Comparison of ENCODE assay signal across 18 cellular contexts in the genomic region with DNA sequence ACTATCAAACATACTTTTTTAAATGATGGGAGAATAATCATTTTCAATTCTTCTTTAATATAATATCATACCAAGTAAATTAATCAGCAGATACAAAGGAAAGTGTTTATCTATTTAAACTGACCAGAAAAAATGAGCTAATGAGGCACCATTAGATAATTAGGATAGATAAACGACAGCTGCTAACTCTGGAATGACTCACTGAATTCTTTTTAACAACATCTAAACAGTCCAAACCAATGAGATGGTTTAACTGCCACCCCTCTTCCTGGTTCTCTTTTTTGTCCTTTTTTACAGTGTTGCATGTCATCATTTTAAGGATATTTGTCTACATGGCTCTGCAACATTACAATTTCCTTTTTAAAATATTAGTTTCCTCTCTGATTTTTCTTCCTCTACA. TPM values are rescaled to one million over a fixed set of nuclear protein-coding genes. Genes with fewer than 3 reads are reported as not detected.
"Had no signal": no experiment of that assay in that cellular context is flagged by ENCODE, and none has a peak within 500 bp of the region (broad histone marks: within the 10 kb centered on the region; RNA-seq: fewer than 3 reads in every experiment).

No MANE protein-coding gene starts in this region.

- H3K4me3 ChIP-seq: adrenal gland, body of pancreas, gastroesophageal sphincter, lung, mucosa of descending colon had no signal

- H3K27me3 ChIP-seq: adrenal gland, body of pancreas, gastroesophageal sphincter, neutrophil had no signal

- H3K79me2 ChIP-seq: parathyroid adenoma had no signal

- ATAC-seq: body of pancreas; effector memory CD8-positive, alpha-beta T cell; gastroesophageal sphincter; left colon; mucosa of descending colon; natural killer cell; stimulated activated effector memory CD8-positive, alpha-beta T cell treated with anti-CD3 and anti-CD28 coated beads, Interleukin-12 subunit alpha, Interleukin-12 subunit beta, amount 100 ng/mL, for 72 hours had no signal

- H3K9me3 ChIP-seq: adrenal gland, body of pancreas, gastroesophageal sphincter, mucosa of descending colon, neutrophil had no signal

- H3K27ac ChIP-seq: adrenal gland, body of pancreas, gastroesophageal sphincter, neutrophil, parathyroid adenoma had no signal

- H3K36me3 ChIP-seq: adrenal gland, gastroesophageal sphincter, neutrophil had no signal

- DNase-seq: activated CD4-positive, alpha-beta memory T cell treated with anti-CD3 and anti-CD28 coated beads, Interleukin-2, amount 10 ng/mL, durations not matched to agents 7 days and 5 days; activated CD4-positive, alpha-beta T cell treated with anti-CD3 and anti-CD28 coated beads for 36 hours; activated effector memory CD4-positive, alpha-beta T cell treated with anti-CD3 and anti-CD28 coated beads, Interleukin-2, amount 50 U/mL, for 16 hours; activated T-cell treated with anti-CD3 and anti-CD28 coated beads, Interleukin-2, amount 50 U/mL, for 48 hours; adrenal gland; body of pancreas; cerebellar nuclear complex; dermis blood vessel endothelial cell; effector memory CD8-positive, alpha-beta T cell; left colon; mucosa of descending colon; natural killer cell; T-helper 2 cell had no signal

- H3K4me1 ChIP-seq: body of pancreas, parathyroid adenoma had no signal

- H3K9ac ChIP-seq: parathyroid adenoma had no signal

- H2AFZ ChIP-seq: parathyroid adenoma had no signal

RNA-seq across cellular contexts. Expression of gene UNC5C, which starts 41.6 kb away (rescaled TPM):
- total RNA-seq: activated CD4-positive, alpha-beta memory T cell treated with anti-CD3 and anti-CD28 coated beads, Interleukin-2, amount 10 ng/mL, durations not matched to agents 7 days and 5 days; natural killer cell had no signal
